24 cellular contexts compared by ENCODE assay signal in the genomic region with DNA sequence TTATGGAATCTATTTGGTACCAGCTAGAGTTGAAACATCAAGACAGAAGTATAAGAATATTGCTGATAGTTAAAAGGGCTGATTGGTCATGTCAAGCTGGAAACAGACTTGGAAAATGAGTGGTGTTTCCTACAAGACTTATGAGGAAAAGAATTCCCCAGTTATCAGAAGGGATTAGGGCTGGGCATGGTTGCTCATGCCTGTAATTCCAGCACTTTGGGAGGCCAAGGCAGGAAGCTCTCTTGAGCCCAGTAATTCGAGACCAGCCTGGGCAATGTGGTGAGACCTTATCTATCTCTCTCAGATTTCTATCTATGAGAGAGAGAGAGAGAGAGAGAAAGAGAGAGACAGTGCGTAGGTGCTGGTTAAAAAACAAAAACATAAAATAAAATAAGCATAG.
DNase-seq lines count a peak whose midpoint lies in the region; ATAC-seq and TF ChIP-seq lines count a peak whose summit lies in the region.
"Had no signal": no experiment of that assay in that cellular context is flagged by ENCODE, and none has a peak within 500 bp of the region (broad histone marks: within the 10 kb centered on the region; RNA-seq: fewer than 3 reads in every experiment).

No MANE protein-coding gene starts in this region.

- H2AK5ac ChIP-seq in mesendoderm (ENCODE audit: low read length), result no peak overlapping the region

- H2AFZ ChIP-seq in osteoblast (ENCODE audit: low read length), result no peak overlapping the region
- H2AFZ ChIP-seq: GM23338 had no signal

- no peaks in the 10 kb centered on the region for H3K9me3 ChIP-seq in osteoblast (ENCODE audit: low read depth, low read length)
- H3K9me3 ChIP-seq: suprapubic skin had no signal

- in situ Hi-C loops in ACHN (cut with HindIII; ENCODE audit: low pct_ligation_motif_present, low pct_unique_long_range_greater_than_20kb, low sequenced_read_pairs), result no loop called here

- WGBS in mesendoderm (ENCODE audit: extremely low coverage, insufficient coverage, low lambda C conversion rate), result no CpG with 5 or more reads among the region's 2 CpGs

- H3K56ac ChIP-seq in mesendoderm (ENCODE audit: low read length), result no peak overlapping the region

- H3K27ac ChIP-seq in mesendoderm (ENCODE audit: low read depth, low read length) (no peak overlapping the region), osteoblast (ENCODE audit: low read depth, low read length) (no peak overlapping the region)
- H3K27ac ChIP-seq: A549, gastroesophageal sphincter, suprapubic skin had no signal

- H3K79me2 ChIP-seq in mesendoderm (ENCODE audit: control insufficient read depth, insufficient read depth, low read length) (no peaks in the 10 kb centered on the region), osteoblast (ENCODE audit: insufficient read depth, low read length) (no peaks in the 10 kb centered on the region)

- peak; percentile 4 for DNase-seq in ACHN
- DNase-seq in LHCN-M2 (ENCODE audit: low read depth), result peak; percentile 13
- DNase-seq in dedifferentiated amniotic fluid mesenchymal stem cell (ENCODE audit: extremely low spot score), result peak; percentile 41
- DNase-seq in mesendoderm, result peak; percentile 70
- DNase-seq in DMS 273 treated with DMSO at 0.1 percent for 48 hours (lab: John Stamatoyannopoulos, UW), result no peak
- DNase-seq in osteoblast (ENCODE audit: insufficient read length, low spot score, missing footprints), result no peak
- DNase-seq: activated CD4-positive, alpha-beta T cell treated with anti-CD3 and anti-CD28 coated beads, Interleukin-2, amount 50 U/mL, for 48 hours; activated CD8-positive, alpha-beta memory T cell treated with anti-CD3 and anti-CD28 coated beads, Interleukin-2, amount 50 U/mL, for 48 hours; activated naive CD8-positive, alpha-beta T cell treated with anti-CD3 and anti-CD28 coated beads, Interleukin-2, amount 10 ng/mL, durations not matched to agents 7 days and 5 days; effector CD4-positive, alpha-beta T cell; kidney; NCI-H1105; NCI-H2029; NCI-H82; occipital lobe; stimulated activated CD4-positive, alpha-beta T cell treated with anti-CD3 and anti-CD28 coated beads, Interleukin-4, amount 100 ng/mL, for 1 hour had no signal

- no peak for TF ChIP-seq CTCF in osteoblast (IDR thresholded peaks at IDR 0.05; ENCODE audit: extremely low read depth, low read depth, low read length)

- H3K4ac ChIP-seq in mesendoderm (ENCODE audit: low read depth, low read length), result no peak overlapping the region

- no peaks in the 10 kb centered on the region for H3K36me3 ChIP-seq in mesendoderm (ENCODE audit: control insufficient read depth, insufficient read depth, low read length)
- no peaks in the 10 kb centered on the region for H3K36me3 ChIP-seq in osteoblast (ENCODE audit: insufficient read depth, low read length)
- H3K36me3 ChIP-seq: gastroesophageal sphincter, suprapubic skin had no signal

- no peak overlapping the region for H2BK5ac ChIP-seq in mesendoderm (ENCODE audit: low read length)

- H3K79me1 ChIP-seq in mesendoderm (ENCODE audit: low read length), result no peaks in the 10 kb centered on the region

- no peaks in the 10 kb centered on the region for H3K4me1 ChIP-seq in mesendoderm (ENCODE audit: control insufficient read depth, low read depth, low read length)
- H3K4me1 ChIP-seq in osteoblast (ENCODE audit: insufficient read depth, low read length), result peaks cover 6% of the 10 kb centered on the region
- H3K4me1 ChIP-seq: A549, suprapubic skin had no signal

- no peaks in the 10 kb centered on the region for H4K20me1 ChIP-seq in osteoblast (ENCODE audit: insufficient read depth, low read length)

- H4K5ac ChIP-seq in mesendoderm (ENCODE audit: low read length), result no peak overlapping the region

- H2BK15ac ChIP-seq in mesendoderm (replicated peaks; ENCODE audit: low read depth), result no peak overlapping the region

- H3K4me3 ChIP-seq in mesendoderm (ENCODE audit: low read length), result no peak overlapping the region
- no peak overlapping the region for H3K4me3 ChIP-seq in osteoblast (ENCODE audit: insufficient read depth, low read length)
- H3K4me3 ChIP-seq: A549, gastroesophageal sphincter, GM23338, lung, suprapubic skin had no signal

- no peak overlapping the region for H3K23ac ChIP-seq in mesendoderm (ENCODE audit: low read length)

- H3K9ac ChIP-seq in mesendoderm (ENCODE audit: low read length), result no peak overlapping the region

- peaks cover 2% of the 10 kb centered on the region for H3K27me3 ChIP-seq in mesendoderm (ENCODE audit: insufficient read depth, low read length, poor library complexity)
- no peaks in the 10 kb centered on the region for H3K27me3 ChIP-seq in osteoblast (ENCODE audit: insufficient read depth, low read length)
- H3K27me3 ChIP-seq: gastroesophageal sphincter, suprapubic skin had no signal

- H3K4me2 ChIP-seq in mesendoderm (ENCODE audit: low read length) (no peak overlapping the region), osteoblast (ENCODE audit: insufficient read depth, low read length) (no peak overlapping the region)
- H3K4me2 ChIP-seq: A549, GM23338 had no signal

- no peak overlapping the region for H4K8ac ChIP-seq in mesendoderm (ENCODE audit: low read depth, low read length)

- H2BK120ac ChIP-seq in mesendoderm (ENCODE audit: low read depth, low read length), result no peak overlapping the region

- no peak overlapping the region for H3K18ac ChIP-seq in mesendoderm (ENCODE audit: low read length)

- no peak for ATAC-seq in HG03045 (IDR thresholded peaks at IDR 0.05; ENCODE audit: unreplicated experiment)
- no peak for ATAC-seq in HG02970 (IDR thresholded peaks at IDR 0.05; ENCODE audit: low FRiP score, unreplicated experiment)
- ATAC-seq: A549; gastroesophageal sphincter; GM23338; stimulated activated memory B cell treated with anti-CD40 and anti-IgM and Interleukin-4, amounts not matched to agents 10 μg/mL and 1 μg/mL and 100 μg/mL, for 72 hours had no signal

Comparison
In these comparisons a context has a peak if more than half of its experiments do, and no peak if none do; other contexts are left out.
1. DNase-seq: peak in ACHN (single experiment), LHCN-M2 (single experiment), dedifferentiated amniotic fluid mesenchymal stem cell (single experiment) and mesendoderm (single experiment); none in DMS 273 treated with DMSO at 0.1 percent for 48 hours (single experiment) and osteoblast (single experiment).